ENCODE assay signal across 8 cellular contexts in genomic region chr17:38922538-38923291, GRCh38. TPM values are rescaled to one million over a fixed set of nuclear protein-coding genes. Genes with fewer than 3 reads are reported as not detected.
DNase-seq lines count a peak whose midpoint lies in the region; ATAC-seq and TF ChIP-seq lines count a peak whose summit lies in the region.

No MANE protein-coding gene starts in this region.

- H3K4me1 Mint-ChIP-seq in activated naive CD8-positive, alpha-beta T cell treated with anti-CD3 and anti-CD28 coated beads for 36 hours: peaks cover 53% of the 10 kb centered on the region

- H3K36me3 Mint-ChIP-seq in activated naive CD8-positive, alpha-beta T cell treated with anti-CD3 and anti-CD28 coated beads for 36 hours: peaks cover 13% of the 10 kb centered on the region

- H3K4me3 Mint-ChIP-seq in activated naive CD8-positive, alpha-beta T cell treated with anti-CD3 and anti-CD28 coated beads for 36 hours: no peak overlapping the region

- H3K27me3 Mint-ChIP-seq in activated naive CD8-positive, alpha-beta T cell treated with anti-CD3 and anti-CD28 coated beads for 36 hours: no peaks in the 10 kb centered on the region

- intact Hi-C loops in heart left ventricle (cut with DNase I): loop anchor here in 4 of 10 donors (2.0 to 5.0 kb wide), 3 partner anchors 40 to 52 kb away; partner anchors contain the start of gene LASP1 (in 3 of the 4)

- no peaks in the 10 kb centered on the region for H3K27me3 ChIP-seq in HUES64 (ENCODE audit: insufficient read depth, low read length)
- no peaks in the 10 kb centered on the region for H3K27me3 ChIP-seq in heart left ventricle

- peak overlapping the region; percentile 14 for H3K27ac Mint-ChIP-seq in activated naive CD8-positive, alpha-beta T cell treated with anti-CD3 and anti-CD28 coated beads for 36 hours

- H3K36me3 ChIP-seq in HUES64 (ENCODE audit: insufficient read depth, low read length) (peaks cover 18% of the 10 kb centered on the region), heart left ventricle (peaks cover 0 to 31% (median 23%) of the 10 kb centered on the region in 9 donors)

- peaks cover 18% of the 10 kb centered on the region; the same call in 1 of the 2 replicates for H3K4me1 ChIP-seq in HUES64 (ENCODE audit: insufficient read depth, low read length)
- H3K4me1 ChIP-seq in heart left ventricle: peaks cover 3 to 67% (median 47%) of the 10 kb centered on the region in 12 donors

- H3K27ac ChIP-seq in HUES64 (ENCODE audit: low read depth, low read length) (peak overlapping the region; percentile 78), heart left ventricle (peak overlapping the region in 11 of 12 donors; percentile 1 to 84 (median 44))

- H3K9me3 ChIP-seq in HUES64 (ENCODE audit: insufficient read depth, low read depth, low read length) (no peaks in the 10 kb centered on the region), heart left ventricle (no peaks in the 10 kb centered on the region)

- H3K9ac ChIP-seq in HUES64 (ENCODE audit: low read depth, low read length): no peak overlapping the region

- ATAC-seq in heart left ventricle: peak; percentile 26 to 70 (median 66)

- peak; percentile 59 for DNase-seq in ACHN
- DNase-seq in activated naive CD8-positive, alpha-beta T cell treated with anti-CD3 and anti-CD28 coated beads for 36 hours: no peak
- DNase-seq in heart left ventricle: peak in 4 of 5 donors; percentile 79 to 89 (median 82)
- peak; percentile 46 for DNase-seq in retinal pigment epithelial cell (ENCODE audit: low read depth)
- no peak for DNase-seq in stimulated activated CD4-positive, alpha-beta T cell treated with anti-CD3 and anti-CD28 coated beads, Interleukin-2, amount 100 ng/mL, for 48 hours
- no peak for DNase-seq in GM20000 (ENCODE audit: low spot score)
- no peak for DNase-seq in foreskin melanocyte

- WGBS in HUES64: 67% methylated on average over 6 of the region's 6 CpGs
- 50 to 69% (median 63%) methylated on average over 5 to 6 of the region's 6 CpGs for WGBS in heart left ventricle, 4 donors

- no peak for TF ChIP-seq POLR2A in heart left ventricle (IDR thresholded peaks at IDR 0.05)

- no peak overlapping the region for H3K4me3 ChIP-seq in HUES64 (ENCODE audit: low read length)
- H3K4me3 ChIP-seq in heart left ventricle: no peak overlapping the region
- H3K4me3 ChIP-seq in retinal pigment epithelial cell (ENCODE audit: low read length): no peak overlapping the region

- in situ Hi-C loops in ACHN (cut with HindIII; ENCODE audit: low pct_ligation_motif_present, low pct_unique_long_range_greater_than_20kb, low sequenced_read_pairs): no loop called here

- no peaks in the 10 kb centered on the region for H3K9me3 Mint-ChIP-seq in activated naive CD8-positive, alpha-beta T cell treated with anti-CD3 and anti-CD28 coated beads for 36 hours

- TF ChIP-seq CTCF in heart left ventricle (IDR thresholded peaks at IDR 0.05): no peak
- TF ChIP-seq CTCF in retinal pigment epithelial cell (conservative IDR thresholded peaks at IDR 0.05; ENCODE audit: low read depth, low read length): no peak
- TF ChIP-seq CTCF in GM20000 (IDR thresholded peaks at IDR 0.05; ENCODE audit: extremely low read depth, missing control alignments): no peak

RNA-seq across cellular contexts. Expression of gene FBXO47, which starts 44.5 kb away (rescaled TPM):
- polyA plus RNA-seq in HUES64 (2013, experiment 1 of 2): not detected
- polyA plus RNA-seq in HUES64 (2013, experiment 2 of 2): not detected
- under 1 TPM in 1 of 2 experiments, not detected in 1; 0.12 TPM for total RNA-seq in activated naive CD8-positive, alpha-beta T cell treated with anti-CD3 and anti-CD28 coated beads for 36 hours
- under 1 TPM in 1 of 9 donors, not detected in 8; 0.11 TPM for total RNA-seq in heart left ventricle
- not detected for polyA plus RNA-seq in heart left ventricle

RNA-seq across cellular contexts. Expression of gene LASP1, which starts 52.9 kb away (rescaled TPM):
- polyA plus RNA-seq in HUES64 (2013, experiment 1 of 2): 103 TPM
- 99.7 TPM for polyA plus RNA-seq in HUES64 (2013, experiment 2 of 2)
- total RNA-seq in activated naive CD8-positive, alpha-beta T cell treated with anti-CD3 and anti-CD28 coated beads for 36 hours: 100 to 1,000 TPM; 131 TPM
- 10 to 100 TPM; 23.2 to 88.2 (median 26.7) TPM for total RNA-seq in heart left ventricle
- polyA plus RNA-seq in heart left ventricle: 10 to 100 TPM; 18.2 to 29.2 TPM

Comparison
In these comparisons a context has a peak if more than half of its experiments do, and no peak if none do; other contexts are left out.
1. DNase-seq: peak in ACHN (single experiment), heart left ventricle (4 of 5) and retinal pigment epithelial cell (single experiment); none in activated naive CD8-positive, alpha-beta T cell treated with anti-CD3 and anti-CD28 coated beads for 36 hours (single experiment), stimulated activated CD4-positive, alpha-beta T cell treated with anti-CD3 and anti-CD28 coated beads, Interleukin-2, amount 100 ng/mL, for 48 hours (0 of 2), GM20000 (single experiment) and foreskin melanocyte (single experiment).